ENCODE assay signal across 16 cellular contexts in genomic region chr1:111789077-111789476, GRCh38. TPM values are rescaled to one million over a fixed set of nuclear protein-coding genes. Genes with fewer than 3 reads are reported as not detected.
DNase-seq lines count a peak whose midpoint lies in the region; ATAC-seq and TF ChIP-seq lines count a peak whose summit lies in the region.
"Had no signal": no experiment of that assay in that cellular context is flagged by ENCODE, and none has a peak within 500 bp of the region (broad histone marks: within the 10 kb centered on the region; RNA-seq: fewer than 3 reads in every experiment).

No MANE protein-coding gene starts in this region.

- no peak overlapping the region for H2AFZ ChIP-seq in mesenchymal stem cell (ENCODE audit: low read depth, low read length)

- H2BK5ac ChIP-seq in mesenchymal stem cell (ENCODE audit: low read depth, low read length, poor library complexity, severe bottlenecking): no peak overlapping the region

- H2BK12ac ChIP-seq in mesenchymal stem cell (ENCODE audit: low read length in 2 of 2): no peak overlapping the region

- H3K27me3 ChIP-seq in mesenchymal stem cell (ENCODE audit: control insufficient read depth in 1 of 2, insufficient read depth in 1 of 2, low read length in 2 of 2): peaks cover 47 to 52% of the 10 kb centered on the region in 2 experiments

- H2AK5ac ChIP-seq in mesenchymal stem cell (ENCODE audit: low read length, severe bottlenecking): no peak overlapping the region

- no peak overlapping the region for H3K27ac ChIP-seq in mesenchymal stem cell (ENCODE audit: low read length, poor library complexity, severe bottlenecking)

- no peak overlapping the region for H3K4me3 ChIP-seq in mesenchymal stem cell (ENCODE audit: insufficient read depth in 1 of 2, low read depth in 1 of 2, low read length in 2 of 2)

- no peak for ATAC-seq in GM18502 (IDR thresholded peaks at IDR 0.05; ENCODE audit: poor library complexity, unreplicated experiment)
- ATAC-seq in activated CD4-positive, alpha-beta T cell treated with anti-CD3 and anti-CD28 coated beads for 36 hours: no peak
- ATAC-seq: activated naive CD4-positive, alpha-beta T cell treated with anti-CD3 and anti-CD28 coated beads, Interleukin-2, amount 50 U/mL, for 72 hours; Panc1; stimulated activated naive CD8-positive, alpha-beta T cell treated with anti-CD3 and anti-CD28 coated beads, Interleukin-15, amount 100 ng/mL, for 72 hours had no signal

- H3K79me1 ChIP-seq in mesenchymal stem cell (replicated peaks; ENCODE audit: low read length, poor library complexity, severe bottlenecking): no peaks in the 10 kb centered on the region

- in situ Hi-C loops in G401 (cut with HindIII; ENCODE audit: low sequenced_read_pairs): no loop called here

- CTCF ChIA-PET in activated CD4-positive, alpha-beta T cell treated with anti-CD3 and anti-CD28 coated beads for 36 hours (lab: Charles Lee): interaction anchor here (0.6 to 1.5 kb wide), 3 partner anchors 8 to 34 kb away, joined by 3 to 4 read pairs (median 4); no protein-coding TSS in a partner anchor

- DNase-seq in AG08396 (ENCODE audit: low spot score) (peak; percentile 32), G401 (ENCODE audit: low spot score) (peak; percentile 56), cerebellar cortex (ENCODE audit: low spot score) (peak; percentile 50), neural crest cell (ENCODE audit: low read depth, low spot score) (no peak), HK-2 (ENCODE audit: unreplicated experiment) (no peak), mesenchymal stem cell (no peak)
- no peak for DNase-seq in activated CD4-positive, alpha-beta T cell treated with anti-CD3 and anti-CD28 coated beads for 36 hours
- DNase-seq: BE2C; effector CD8-positive, alpha-beta T cell; naive B cell; NCI-H2081; stimulated activated naive CD8-positive, alpha-beta T cell treated with anti-CD3 and anti-CD28 coated beads, Interleukin-15, amount 100 ng/mL, for 72 hours had no signal

- H3K9me3 ChIP-seq in mesenchymal stem cell (ENCODE audit: control insufficient read depth, low read length): no peaks in the 10 kb centered on the region
- H3K9me3 ChIP-seq: BE2C had no signal

- H3K36me3 Mint-ChIP-seq in neural crest cell (ENCODE audit: low read depth): no peaks in the 10 kb centered on the region
- H3K36me3 Mint-ChIP-seq in activated CD4-positive, alpha-beta T cell treated with anti-CD3 and anti-CD28 coated beads for 36 hours (ENCODE audit: low read depth): no peaks in the 10 kb centered on the region
- H3K36me3 Mint-ChIP-seq: activated naive CD4-positive, alpha-beta T cell treated with anti-CD3 and anti-CD28 coated beads, Interleukin-2, amount 50 U/mL, for 72 hours; naive B cell had no signal

- H3K4ac ChIP-seq in mesenchymal stem cell (ENCODE audit: low read depth in 1 of 2, low read length in 2 of 2): no peak overlapping the region

- no peak for TF ChIP-seq CTCF in neural crest cell (conservative IDR thresholded peaks at IDR 0.05)

- peak overlapping the region; percentile 82 for H3K27ac Mint-ChIP-seq in neural crest cell (ENCODE audit: unreplicated experiment)
- H3K27ac Mint-ChIP-seq in activated CD4-positive, alpha-beta T cell treated with anti-CD3 and anti-CD28 coated beads for 36 hours: no peak overlapping the region
- H3K27ac Mint-ChIP-seq: activated naive CD4-positive, alpha-beta T cell treated with anti-CD3 and anti-CD28 coated beads, Interleukin-2, amount 50 U/mL, for 72 hours; HFFc6; naive B cell; stimulated activated naive CD8-positive, alpha-beta T cell treated with anti-CD3 and anti-CD28 coated beads, Interleukin-15, amount 100 ng/mL, for 72 hours had no signal

- POLR2A ChIA-PET in activated CD4-positive, alpha-beta T cell treated with anti-CD3 and anti-CD28 coated beads for 36 hours (lab: Charles Lee): no interaction called here

- no peaks in the 10 kb centered on the region for H3K36me3 ChIP-seq in mesenchymal stem cell (ENCODE audit: control insufficient read depth in 1 of 2, insufficient read depth in 2 of 2, low read depth in 1 of 2, low read length in 2 of 2)
- H3K36me3 ChIP-seq: BE2C had no signal

- H4K91ac ChIP-seq in mesenchymal stem cell (ENCODE audit: low read length): no peak overlapping the region

- no peak overlapping the region for H2BK120ac ChIP-seq in mesenchymal stem cell (ENCODE audit: low read depth, low read length)

- no peak overlapping the region for H3K9ac ChIP-seq in mesenchymal stem cell (ENCODE audit: low read length)

- H3K14ac ChIP-seq in mesenchymal stem cell (ENCODE audit: low read length in 2 of 2): no peak overlapping the region

- H2BK15ac ChIP-seq in mesenchymal stem cell (ENCODE audit: low read depth, poor library complexity, severe bottlenecking): no peak overlapping the region

- 77% methylated on average over 5 of the region's 5 CpGs for WGBS in mesenchymal stem cell

- no peaks in the 10 kb centered on the region for H3K4me1 Mint-ChIP-seq in neural crest cell
- H3K4me1 Mint-ChIP-seq in activated CD4-positive, alpha-beta T cell treated with anti-CD3 and anti-CD28 coated beads for 36 hours: no peaks in the 10 kb centered on the region
- H3K4me1 Mint-ChIP-seq: stimulated activated naive CD8-positive, alpha-beta T cell treated with anti-CD3 and anti-CD28 coated beads, Interleukin-15, amount 100 ng/mL, for 72 hours had no signal

- no peak overlapping the region for H3K4me3 Mint-ChIP-seq in neural crest cell
- H3K4me3 Mint-ChIP-seq in activated CD4-positive, alpha-beta T cell treated with anti-CD3 and anti-CD28 coated beads for 36 hours: no peak overlapping the region
- H3K4me3 Mint-ChIP-seq: HFFc6; stimulated activated naive CD8-positive, alpha-beta T cell treated with anti-CD3 and anti-CD28 coated beads, Interleukin-15, amount 100 ng/mL, for 72 hours had no signal

- H3K4me2 ChIP-seq in mesenchymal stem cell (ENCODE audit: low read length, poor library complexity, severe bottlenecking): no peak overlapping the region

- H4K8ac ChIP-seq in mesenchymal stem cell (ENCODE audit: low read length): no peak overlapping the region

- no peaks in the 10 kb centered on the region for H3K9me3 Mint-ChIP-seq in neural crest cell
- H3K9me3 Mint-ChIP-seq in activated CD4-positive, alpha-beta T cell treated with anti-CD3 and anti-CD28 coated beads for 36 hours (ENCODE audit: low read depth): no peaks in the 10 kb centered on the region
- H3K9me3 Mint-ChIP-seq: activated naive CD4-positive, alpha-beta T cell treated with anti-CD3 and anti-CD28 coated beads, Interleukin-2, amount 50 U/mL, for 72 hours; HFFc6; naive B cell; stimulated activated naive CD8-positive, alpha-beta T cell treated with anti-CD3 and anti-CD28 coated beads, Interleukin-15, amount 100 ng/mL, for 72 hours had no signal

- intact Hi-C loops in activated CD4-positive, alpha-beta T cell treated with anti-CD3 and anti-CD28 coated beads for 36 hours (cut with DNase I, micrococcal nuclease): no loop called here

- no peaks in the 10 kb centered on the region for H3K4me1 ChIP-seq in mesenchymal stem cell (ENCODE audit: control insufficient read depth, insufficient read depth, low read depth, low read length)
- H3K4me1 ChIP-seq: BE2C had no signal

- no peak overlapping the region for H3K23ac ChIP-seq in mesenchymal stem cell (ENCODE audit: low read length in 2 of 2)

- no peak overlapping the region for H3K18ac ChIP-seq in mesenchymal stem cell (ENCODE audit: low read depth in 1 of 2, low read length in 2 of 2)

- H3K27me3 Mint-ChIP-seq in neural crest cell (ENCODE audit: low read depth): peaks cover 51% of the 10 kb centered on the region
- H3K27me3 Mint-ChIP-seq in activated CD4-positive, alpha-beta T cell treated with anti-CD3 and anti-CD28 coated beads for 36 hours: peaks cover 11% of the 10 kb centered on the region

RNA-seq across cellular contexts. Expression of gene DDX20, which starts 33.4 kb away (rescaled TPM):
- total RNA-seq in G401 (2014; rRNA removed; shearing (Covaris generic)): 21.8 and 37.9 TPM in 2 replicates
- 25.7 and 26.7 TPM in 2 replicates for total RNA-seq in neural crest cell
- total RNA-seq in activated CD4-positive, alpha-beta T cell treated with anti-CD3 and anti-CD28 coated beads for 36 hours: 10 to 100 TPM; 13.5 to 13.6 TPM
- polyA plus RNA-seq in mesenchymal stem cell (2013, experiment 1 of 2): 8.2 TPM
- polyA plus RNA-seq in mesenchymal stem cell (2013, experiment 2 of 2): 9.0 TPM

RNA-seq across cellular contexts. Expression of gene INKA2, which starts 49.9 kb away (rescaled TPM):
- 2.2 and 6.1 TPM in 2 replicates for total RNA-seq in G401 (2014; rRNA removed; shearing (Covaris generic))
- total RNA-seq in neural crest cell: 2.7 and 3.5 TPM in 2 replicates
- under 1 TPM; 0.25 to 0.49 TPM for total RNA-seq in activated CD4-positive, alpha-beta T cell treated with anti-CD3 and anti-CD28 coated beads for 36 hours
- 4.3 TPM for polyA plus RNA-seq in mesenchymal stem cell (2013, experiment 1 of 2)
- 3.7 TPM for polyA plus RNA-seq in mesenchymal stem cell (2013, experiment 2 of 2)

Comparison
In these comparisons a context has a peak if more than half of its experiments do, and no peak if none do; other contexts are left out.
1. DNase-seq: peak in AG08396 (single experiment), G401 (single experiment) and cerebellar cortex (single experiment); none in neural crest cell (single experiment), HK-2 (single experiment), activated CD4-positive, alpha-beta T cell treated with anti-CD3 and anti-CD28 coated beads for 36 hours (single experiment) and mesenchymal stem cell (single experiment).